ENCODE assay signal across 8 cellular contexts in genomic region chr2:24827321-24828261, GRCh38. TPM values are rescaled to one million over a fixed set of nuclear protein-coding genes. Genes with fewer than 3 reads are reported as not detected.
DNase-seq lines count a peak whose midpoint lies in the region; ATAC-seq and TF ChIP-seq lines count a peak whose summit lies in the region.

No MANE protein-coding gene starts in this region.

- H3K9me3 ChIP-seq in BE2C = no peaks in the 10 kb centered on the region

- no peaks in the 10 kb centered on the region for H3K27me3 ChIP-seq in BE2C
- H3K27me3 ChIP-seq in HL-60 (ENCODE audit: insufficient read depth, poor library complexity, severe bottlenecking) = no peaks in the 10 kb centered on the region

- no peak overlapping the region for H3K27ac Mint-ChIP-seq in endothelial cell (ENCODE audit: unreplicated experiment)

- DNase-seq in BE2C (peak; percentile 87), HL-60 (ENCODE audit: low read depth in 1 of 2, low spot score in 1 of 2) (peak; percentile 67 to 84), NOMO-1 treated with DMSO at 0.1 percent for 48 hours (lab: John Stamatoyannopoulos, UW; ENCODE audit: unreplicated experiment) (peak; percentile 34), endothelial cell (ENCODE audit: low spot score) (peak; percentile 74), middle frontal gyrus (ENCODE audit: extremely low spot score, low spot score) (peak; percentile 87)
- DNase-seq in activated CD8-positive, alpha-beta memory T cell treated with anti-CD3 and anti-CD28 coated beads for 48 hours (ENCODE audit: low read depth in 2 of 3, low spot score in 2 of 3) = peak; percentile 17 to 36 (median 34)
- peak; percentile 25 to 49 for DNase-seq in stimulated activated CD8-positive, alpha-beta memory T cell treated with anti-CD3 and anti-CD28 coated beads, Interleukin-4, amount 100 ng/mL, for 1 hour (ENCODE audit: low read depth in 2 of 2, low spot score in 1 of 2)

- TF ChIP-seq CTCF in BE2C (IDR thresholded peaks at IDR 0.05; ENCODE audit: low read depth, low read length) = peak; percentile 99
- peak; percentile 88 for TF ChIP-seq CTCF in HL-60 (IDR thresholded peaks at IDR 0.05; ENCODE audit: insufficient read depth, low read length)
- peak; percentile 86 for TF ChIP-seq CTCF in endothelial cell (IDR thresholded peaks at IDR 0.05; ENCODE audit: unreplicated experiment)

- no peaks in the 10 kb centered on the region for H3K4me1 ChIP-seq in BE2C

- H3K4me3 Mint-ChIP-seq in endothelial cell (ENCODE audit: unreplicated experiment) = no peak overlapping the region

- ATAC-seq in GM19035 (IDR thresholded peaks at IDR 0.05; ENCODE audit: unreplicated experiment) = peak; percentile 69

- peaks cover 24% of the 10 kb centered on the region for H3K36me3 Mint-ChIP-seq in endothelial cell (ENCODE audit: low read depth, unreplicated experiment)

- H3K9me3 Mint-ChIP-seq in endothelial cell (ENCODE audit: unreplicated experiment) = no peaks in the 10 kb centered on the region

- no peak overlapping the region for H3K27ac ChIP-seq in HL-60 (replicated peaks)

- peaks cover 7% of the 10 kb centered on the region for H3K36me3 ChIP-seq in BE2C

- H3K4me1 Mint-ChIP-seq in endothelial cell (ENCODE audit: unreplicated experiment) = peaks cover 21% of the 10 kb centered on the region

- H3K4me3 ChIP-seq in BE2C (ENCODE audit: low read depth, low read length) = peak overlapping the region; percentile 35
- H3K4me3 ChIP-seq in HL-60 (replicated peaks; ENCODE audit: insufficient read depth, low read length) = no peak overlapping the region

- peaks cover 18% of the 10 kb centered on the region for H3K27me3 Mint-ChIP-seq in endothelial cell (ENCODE audit: unreplicated experiment)

RNA-seq across cellular contexts. Expression of gene CENPO, which starts 34.4 kb away (rescaled TPM):
- 11.8 TPM for polyA plus RNA-seq in BE2C (2012; ENCODE audit: insufficient read depth, insufficient read length, low read depth)
- total RNA-seq in endothelial cell (ENCODE audit: unreplicated experiment) = 18.7 TPM

RNA-seq across cellular contexts. Expression of gene PTRHD1, which starts 34.4 kb away (rescaled TPM):
- 25.1 TPM for polyA plus RNA-seq in BE2C (2012; ENCODE audit: insufficient read depth, insufficient read length, low read depth)
- total RNA-seq in endothelial cell (ENCODE audit: unreplicated experiment) = 36.0 TPM

Comparison
In these comparisons a context has a peak if more than half of its experiments do, and no peak if none do; other contexts are left out.
1. DNase-seq: peak in every context shown above with its lines; median percentile 87 in BE2C; 87 in middle frontal gyrus; 76 in HL-60; 74 in endothelial cell; 37 in stimulated activated CD8-positive, alpha-beta memory T cell treated with anti-CD3 and anti-CD28 coated beads, Interleukin-4, amount 100 ng/mL, for 1 hour; 34 in NOMO-1 treated with DMSO at 0.1 percent for 48 hours; 34 in activated CD8-positive, alpha-beta memory T cell treated with anti-CD3 and anti-CD28 coated beads for 48 hours.